In the genomic region with DNA sequence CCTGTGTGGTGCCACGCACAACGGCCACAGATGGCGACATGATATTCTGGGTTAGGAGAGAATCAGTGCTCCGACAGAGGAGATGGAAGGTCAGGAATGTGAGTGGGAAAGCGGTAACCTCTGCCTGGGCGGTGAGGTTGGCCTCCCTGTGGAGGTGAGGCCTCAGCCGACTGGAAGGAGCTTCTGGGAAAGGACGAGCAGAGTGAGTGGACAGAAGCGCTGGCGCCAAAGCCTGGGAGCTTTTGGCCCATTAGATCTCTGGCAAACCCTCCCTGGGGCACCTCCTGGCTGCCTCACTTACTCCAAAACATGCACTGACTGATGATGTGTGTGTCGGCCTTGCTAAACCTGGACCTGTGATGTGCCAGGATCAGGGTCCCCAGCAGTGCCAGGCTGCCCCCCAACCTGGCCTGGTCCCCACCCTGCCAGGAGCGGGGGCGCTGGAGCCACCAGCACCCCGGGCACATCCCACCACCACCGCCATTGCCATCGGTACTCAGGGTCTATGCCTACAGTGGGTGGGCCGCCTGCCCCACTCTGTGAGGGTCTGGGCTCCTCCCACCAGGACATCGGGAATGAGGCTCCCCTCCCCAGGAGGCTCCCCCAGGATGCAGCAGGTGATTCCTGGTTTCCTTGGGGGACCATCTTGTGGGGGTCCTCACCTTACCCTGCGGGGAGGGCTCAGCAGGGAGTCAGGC, we compare ENCODE assay signal across 18 cellular contexts. TPM values are rescaled to one million over a fixed set of nuclear protein-coding genes. Genes with fewer than 3 reads are reported as not detected.
"Had no signal": no experiment of that assay in that cellular context is flagged by ENCODE, and none has a peak within 500 bp of the region (broad histone marks: within the 10 kb centered on the region; RNA-seq: fewer than 3 reads in every experiment).

No MANE protein-coding gene starts in this region.

- H3K36me3 ChIP-seq: neutrophil, pancreas, right lobe of liver had no signal

- H3K27me3 ChIP-seq: neutrophil, pancreas, right lobe of liver had no signal

- H3K4me3 ChIP-seq: pancreas, right lobe of liver had no signal

- H3K27ac Mint-ChIP-seq: activated naive CD4-positive, alpha-beta T cell treated with anti-CD3 and anti-CD28 coated beads for 36 hours; stimulated activated memory B cell treated with anti-CD40 and anti-IgM and Interleukin-4, amounts not matched to agents 10 μg/mL and 1 μg/mL and 100 μg/mL, for 72 hours had no signal

- H3K4me1 Mint-ChIP-seq: stimulated activated memory B cell treated with anti-CD40 and anti-IgM and Interleukin-4, amounts not matched to agents 10 μg/mL and 1 μg/mL and 100 μg/mL, for 72 hours had no signal

- H3K9me3 ChIP-seq: neutrophil, pancreas, right lobe of liver had no signal

- H3K36me3 Mint-ChIP-seq: naive thymus-derived CD8-positive, alpha-beta T cell; stimulated activated memory B cell treated with anti-CD40 and anti-IgM and Interleukin-4, amounts not matched to agents 10 μg/mL and 1 μg/mL and 100 μg/mL, for 72 hours had no signal

- DNase-seq: activated CD4-positive, alpha-beta T cell treated with anti-CD3 and anti-CD28 coated beads, Interleukin-2, amount 50 U/mL, for 1 hour; activated CD4-positive, CD25-positive, alpha-beta regulatory T cell; activated CD8-positive, alpha-beta memory T cell treated with anti-CD3 and anti-CD28 coated beads, Interleukin-2, amount 50 U/mL, for 4 hours; activated naive CD4-positive, alpha-beta T cell treated with anti-CD3 and anti-CD28 coated beads for 36 hours; activated T-cell treated with anti-CD3 and anti-CD28 coated beads, Interleukin-2, amount 50 U/mL, for 4 hours; cerebellar nuclear complex; foreskin keratinocyte; kidney glomerular epithelial cell; mesendoderm; small intestine; stimulated activated CD4-positive, alpha-beta T cell treated with anti-CD3 and anti-CD28 coated beads, Interleukin-4, amount 100 ng/mL, for 24 hours; T1000 had no signal

- H3K4me3 Mint-ChIP-seq: activated naive CD4-positive, alpha-beta T cell treated with anti-CD3 and anti-CD28 coated beads for 36 hours; activated T-cell treated with anti-CD3 and anti-CD28 coated beads, Interleukin-2, amount 50 U/mL, for 4 hours; naive thymus-derived CD8-positive, alpha-beta T cell; stimulated activated memory B cell treated with anti-CD40 and anti-IgM and Interleukin-4, amounts not matched to agents 10 μg/mL and 1 μg/mL and 100 μg/mL, for 72 hours had no signal

- ATAC-seq: activated T-cell treated with anti-CD3 and anti-CD28 coated beads, Interleukin-2, amount 50 U/mL, for 4 hours; foreskin keratinocyte; naive thymus-derived CD8-positive, alpha-beta T cell; pancreas; right lobe of liver; stimulated activated memory B cell treated with anti-CD40 and anti-IgM and Interleukin-4, amounts not matched to agents 10 μg/mL and 1 μg/mL and 100 μg/mL, for 72 hours had no signal

- H3K9me3 Mint-ChIP-seq: activated naive CD4-positive, alpha-beta T cell treated with anti-CD3 and anti-CD28 coated beads for 36 hours; activated T-cell treated with anti-CD3 and anti-CD28 coated beads, Interleukin-2, amount 50 U/mL, for 4 hours; naive thymus-derived CD8-positive, alpha-beta T cell; stimulated activated memory B cell treated with anti-CD40 and anti-IgM and Interleukin-4, amounts not matched to agents 10 μg/mL and 1 μg/mL and 100 μg/mL, for 72 hours had no signal

- H3K4me1 ChIP-seq: foreskin keratinocyte, pancreas, right lobe of liver had no signal

- H3K27ac ChIP-seq: epithelial cell of prostate, foreskin keratinocyte, neutrophil, pancreas, right lobe of liver had no signal

RNA-seq across cellular contexts. Expression of gene RASGEF1A, which starts 51.0 kb away (rescaled TPM):
- total RNA-seq: activated naive CD4-positive, alpha-beta T cell treated with anti-CD3 and anti-CD28 coated beads for 36 hours had no signal
